Comparison of ENCODE assay signal across 25 cellular contexts in the genomic region with DNA sequence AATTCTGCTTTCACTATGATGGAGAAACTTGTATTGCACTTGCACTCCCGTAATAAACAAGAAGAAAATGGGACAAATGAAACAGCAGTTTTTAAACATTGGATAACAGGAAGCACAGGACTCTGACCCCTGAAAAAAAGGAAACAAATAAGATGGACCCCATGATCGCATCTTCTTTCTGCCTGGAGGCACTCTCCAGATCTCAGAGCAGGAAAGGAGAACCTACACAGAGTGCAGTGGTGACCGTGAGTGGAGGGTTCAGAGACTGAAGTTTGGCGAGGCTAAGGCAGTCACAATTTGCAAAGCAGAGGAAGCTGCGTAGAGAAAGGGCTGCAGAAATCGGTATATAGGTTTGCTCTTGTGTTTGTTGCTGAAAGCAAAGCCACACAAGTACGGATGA. TPM values are rescaled to one million over a fixed set of nuclear protein-coding genes. Genes with fewer than 3 reads are reported as not detected.
DNase-seq lines count a peak whose midpoint lies in the region.
"Had no signal": no experiment of that assay in that cellular context is flagged by ENCODE, and none has a peak within 500 bp of the region (broad histone marks: within the 10 kb centered on the region; RNA-seq: fewer than 3 reads in every experiment).

No MANE protein-coding gene starts in this region.

- peak; percentile 40 for DNase-seq in NOMO-1 treated with DMSO at 0.1 percent for 48 hours (lab: John Stamatoyannopoulos, UW; ENCODE audit: unreplicated experiment)
- no peak for DNase-seq in NOMO-1 treated with dmso at 0.1 percent for 144 hours (lab: John Stamatoyannopoulos, UW; ENCODE audit: unreplicated experiment)
- DNase-seq in mesendoderm, result no peak
- no peak for DNase-seq in Kasumi-1 (lab: John Stamatoyannopoulos, UW)
- DNase-seq in COR-L47 (lab: John Stamatoyannopoulos, UW), result no peak
- DNase-seq in cardiac septum (ENCODE audit: low spot score), result no peak
- DNase-seq: AML-193; DMS53; GDM1; GOT3; MM.1S; NCI-H1105 treated with DMSO at 0.1 percent for 48 hours; NCI-H2029 treated with DMSO at 0.1 percent for 48 hours; NCI-H226; NCI-H510A treated with DMSO at 0.1 percent for 48 hours; NCI-H748 treated with DMSO at 0.1 percent for 48 hours; NK-92 treated with Interleukin-12 subunit alpha and Interleukin-12 subunit beta, amount 100 ng/mL, for 24 hours; Peyer's patch had no signal

- H3K36me3 ChIP-seq in mesendoderm (ENCODE audit: control insufficient read depth, insufficient read depth, low read length) (no peaks in the 10 kb centered on the region), skeletal muscle tissue (ENCODE audit: control insufficient read depth in 3 of 3, insufficient read depth in 3 of 3, low read length in 3 of 3) (no peaks in the 10 kb centered on the region)
- H3K36me3 ChIP-seq: Peyer's patch, SJSA1 had no signal

- H3K27me3 Mint-ChIP-seq in dendritic cell treated with granulocyte-macrophage colony-stimulating factor and Interleukin-4, amounts not matched to agents 40 ng/mL and 50 ng/mL, for 4 days, result peaks cover 23% of the 10 kb centered on the region

- no peaks in the 10 kb centered on the region for H3K79me2 ChIP-seq in mesendoderm (ENCODE audit: control insufficient read depth, insufficient read depth, low read length)

- peak overlapping the region; percentile 60 for H3K27ac Mint-ChIP-seq in dendritic cell treated with granulocyte-macrophage colony-stimulating factor and Interleukin-4, amounts not matched to agents 40 ng/mL and 50 ng/mL, for 4 days

- H3K4me1 ChIP-seq in mesendoderm (ENCODE audit: control insufficient read depth, low read depth, low read length), result peaks cover 13% of the 10 kb centered on the region
- H3K4me1 ChIP-seq in skeletal muscle tissue (ENCODE audit: control insufficient read depth in 3 of 3, insufficient read depth in 3 of 3, low read length in 3 of 3), result peaks cover 28 to 51% (median 37%) of the 10 kb centered on the region in 3 donors
- H3K4me1 ChIP-seq: Peyer's patch, SJSA1 had no signal

- H2BK120ac ChIP-seq in mesendoderm (ENCODE audit: low read depth, low read length), result no peak overlapping the region

- H3K4me3 ChIP-seq in mesendoderm (ENCODE audit: low read length) (no peak overlapping the region), skeletal muscle tissue (ENCODE audit: low read length in 3 of 3) (no peak overlapping the region)
- H3K4me3 ChIP-seq: Peyer's patch, SJSA1 had no signal

- no peak overlapping the region for H3K27ac ChIP-seq in mesendoderm (ENCODE audit: low read depth, low read length)
- H3K27ac ChIP-seq in skeletal muscle tissue (ENCODE audit: low read depth, low read length), result peak overlapping the region; percentile 94
- H3K27ac ChIP-seq: C4-2B, Peyer's patch, SJSA1 had no signal

- H3K27me3 ChIP-seq in mesendoderm (ENCODE audit: insufficient read depth, low read length, poor library complexity) (no peaks in the 10 kb centered on the region), skeletal muscle tissue (ENCODE audit: control insufficient read depth in 3 of 3, insufficient read depth in 3 of 3, low read length in 3 of 3) (no peaks in the 10 kb centered on the region)
- H3K27me3 ChIP-seq: Peyer's patch had no signal

- no peak overlapping the region for H2BK5ac ChIP-seq in mesendoderm (ENCODE audit: low read length)

- H3K23ac ChIP-seq in mesendoderm (ENCODE audit: low read length), result no peak overlapping the region

- no peak overlapping the region for H2BK15ac ChIP-seq in mesendoderm (replicated peaks; ENCODE audit: low read depth)

- H2AK5ac ChIP-seq in mesendoderm (ENCODE audit: low read length), result no peak overlapping the region

- no peaks in the 10 kb centered on the region for H3K9me3 ChIP-seq in skeletal muscle tissue (ENCODE audit: control insufficient read depth in 3 of 3, low read length in 3 of 3)
- H3K9me3 ChIP-seq: Peyer's patch, SJSA1 had no signal

- no peak overlapping the region for H3K4me2 ChIP-seq in mesendoderm (ENCODE audit: low read length)

- H4K5ac ChIP-seq in mesendoderm (ENCODE audit: low read length), result no peak overlapping the region

- intact Hi-C loops in dendritic cell treated with granulocyte-macrophage colony-stimulating factor and Interleukin-4, amounts not matched to agents 40 ng/mL and 50 ng/mL, for 4 days (cut with micrococcal nuclease), result no loop called here
- intact Hi-C loops in cardiac septum (cut with DNase I), result no loop called here

- no peak overlapping the region for H4K8ac ChIP-seq in mesendoderm (ENCODE audit: low read depth, low read length)

- H3K36me3 Mint-ChIP-seq in dendritic cell treated with granulocyte-macrophage colony-stimulating factor and Interleukin-4, amounts not matched to agents 40 ng/mL and 50 ng/mL, for 4 days (ENCODE audit: low read depth), result no peaks in the 10 kb centered on the region

- peak overlapping the region; percentile 7 for H3K4me3 Mint-ChIP-seq in dendritic cell treated with granulocyte-macrophage colony-stimulating factor and Interleukin-4, amounts not matched to agents 40 ng/mL and 50 ng/mL, for 4 days

- H3K56ac ChIP-seq in mesendoderm (ENCODE audit: low read length), result no peak overlapping the region

- H3K9me3 Mint-ChIP-seq in dendritic cell treated with granulocyte-macrophage colony-stimulating factor and Interleukin-4, amounts not matched to agents 40 ng/mL and 50 ng/mL, for 4 days, result no peaks in the 10 kb centered on the region

- no CpG with 5 or more reads among the region's 7 CpGs for WGBS in mesendoderm (ENCODE audit: extremely low coverage, insufficient coverage, low lambda C conversion rate)

- H3K79me1 ChIP-seq in mesendoderm (ENCODE audit: low read length), result no peaks in the 10 kb centered on the region

- H3K4me1 Mint-ChIP-seq in dendritic cell treated with granulocyte-macrophage colony-stimulating factor and Interleukin-4, amounts not matched to agents 40 ng/mL and 50 ng/mL, for 4 days (ENCODE audit: low read depth), result peaks cover 54% of the 10 kb centered on the region

- H3K9ac ChIP-seq in mesendoderm (ENCODE audit: low read length), result no peak overlapping the region
- H3K9ac ChIP-seq in skeletal muscle tissue (ENCODE audit: low read depth in 1 of 3, low read length in 3 of 3), result peak overlapping the region in 1 of 3 donors; percentile 55

- peak overlapping the region; percentile 44 for H3K18ac ChIP-seq in mesendoderm (ENCODE audit: low read length)

- H3K4ac ChIP-seq in mesendoderm (ENCODE audit: low read depth, low read length), result no peak overlapping the region

RNA-seq across cellular contexts. Expression of a gene that starts 6.1 kb away (rescaled TPM):
- not detected for polyA plus RNA-seq in mesendoderm (2013, experiment 1 of 2)
- not detected for polyA plus RNA-seq in mesendoderm (2013, experiment 2 of 2)
- total RNA-seq in skeletal muscle tissue (16.2 TPM), cardiac septum (not detected)
- total RNA-seq: A172, OCI-LY7, Peyer's patch, SJSA1 had no signal
- polyA plus RNA-seq: AG04450 had no signal

Comparison
In these comparisons a context has a peak if more than half of its experiments do, and no peak if none do; other contexts are left out.
1. RNA of a gene that starts 6.1 kb away (total RNA-seq): 16.2 TPM in skeletal muscle tissue (single experiment); not detected in cardiac septum (single experiment); every median in the first group is over 10 times any median in the second.